In genomic region chr3:41447701-41448100, GRCh38 we compare ENCODE assay signal across 28 cellular contexts.
"Had no signal": no experiment of that assay in that cellular context is flagged by ENCODE, and none has a peak within 500 bp of the region (broad histone marks: within the 10 kb centered on the region; RNA-seq: fewer than 3 reads in every experiment).

No MANE protein-coding gene starts in this region.

- H3K27ac ChIP-seq: colonic mucosa, coronary artery, dorsolateral prefrontal cortex, epithelial cell of prostate, esophagus muscularis mucosa, esophagus squamous epithelium, foreskin keratinocyte, gastrocnemius medialis, gastroesophageal sphincter, heart left ventricle, heart right ventricle had no signal

- DNase-seq: colonic mucosa; cortex of kidney; dermis blood vessel endothelial cell; dorsolateral prefrontal cortex; effector CD4-positive, alpha-beta T cell; effector CD8-positive, alpha-beta T cell; effector memory CD4-positive, alpha-beta T cell; effector memory CD8-positive, alpha-beta T cell; endodermal cell; erythroblast; esophagus squamous epithelium; foreskin fibroblast; foreskin keratinocyte; foreskin melanocyte; gastrocnemius medialis; glutamatergic neuron; head of caudate nucleus; heart left ventricle; heart right ventricle had no signal

- FAIRE-seq: colon, endometrium, endothelial cell of umbilical vein, frontal cortex had no signal

- H3K36me3 ChIP-seq: colonic mucosa, esophagus muscularis mucosa, esophagus squamous epithelium, gastrocnemius medialis, gastroesophageal sphincter, heart left ventricle, heart right ventricle had no signal

- H3K4me1 ChIP-seq: colonic mucosa, esophagus squamous epithelium, foreskin keratinocyte, gastrocnemius medialis, heart left ventricle, heart right ventricle had no signal

- H3K9me3 ChIP-seq: colonic mucosa, esophagus muscularis mucosa, esophagus squamous epithelium, gastrocnemius medialis, gastroesophageal sphincter, heart left ventricle, heart right ventricle had no signal

- ATAC-seq: effector memory CD8-positive, alpha-beta T cell; esophagus mucosa; foreskin keratinocyte; gastrocnemius medialis; gastroesophageal sphincter; heart left ventricle; heart right ventricle had no signal

- H3K27me3 ChIP-seq: colonic mucosa, dorsolateral prefrontal cortex, esophagus muscularis mucosa, esophagus squamous epithelium, foreskin keratinocyte, gastrocnemius medialis, gastroesophageal sphincter, heart left ventricle, heart right ventricle had no signal

- H3K4me3 ChIP-seq: colonic mucosa, coronary artery, dorsolateral prefrontal cortex, esophagus muscularis mucosa, esophagus squamous epithelium, gastrocnemius medialis, gastroesophageal sphincter, heart left ventricle, heart right ventricle had no signal
